Comparison of ENCODE assay signal across 8 cellular contexts in the genomic region with DNA sequence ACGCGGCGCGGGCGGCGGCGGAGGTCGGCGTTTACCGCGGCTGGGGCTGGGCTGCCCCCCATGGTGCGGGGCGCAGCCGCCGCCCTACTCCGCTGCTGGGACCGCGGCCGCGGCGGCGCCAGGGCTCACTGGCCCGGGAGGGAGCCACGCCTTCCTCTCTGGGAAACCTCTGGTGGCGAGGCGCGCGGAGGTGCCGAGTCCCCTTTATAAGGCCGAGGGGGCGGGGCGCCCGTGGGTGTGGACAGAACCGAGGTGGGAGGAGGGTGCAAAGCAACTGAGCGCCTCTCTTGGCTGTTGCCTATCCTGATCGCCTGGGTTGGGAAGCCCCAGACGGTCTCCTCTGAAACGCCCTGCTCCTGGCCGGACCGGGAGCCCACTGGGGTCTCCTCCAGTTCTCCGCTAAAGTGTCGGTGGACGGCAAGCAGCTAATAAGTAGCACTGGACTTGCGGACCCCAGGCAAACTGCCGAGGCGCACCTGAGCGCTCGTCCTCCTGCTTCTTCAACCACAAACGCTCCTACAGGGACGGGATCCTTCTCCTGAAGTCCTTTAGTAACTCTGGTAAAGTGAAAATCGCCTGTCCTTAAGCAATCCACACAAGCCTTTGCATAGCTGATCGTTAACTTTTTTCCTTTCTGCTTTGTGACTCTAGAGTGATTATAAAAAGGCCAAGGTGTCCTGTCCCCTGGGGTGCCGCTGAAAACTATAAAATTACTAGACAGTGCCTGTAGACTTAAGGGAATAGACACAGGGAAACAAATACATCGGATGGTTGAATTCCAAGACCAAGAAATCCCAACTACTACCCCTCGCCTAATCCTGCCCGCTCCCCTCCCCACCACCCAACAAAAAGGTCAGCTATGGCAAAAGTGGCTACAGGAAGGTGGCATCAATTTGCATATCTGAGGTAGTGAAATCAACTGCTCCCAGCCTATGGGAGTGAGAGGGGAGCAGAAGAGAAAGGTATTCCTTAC. TPM values are rescaled to one million over a fixed set of nuclear protein-coding genes. Genes with fewer than 3 reads are reported as not detected.
DNase-seq lines count a peak whose midpoint lies in the region; ATAC-seq, FAIRE-seq and TF ChIP-seq lines count a peak whose summit lies in the region.

TSS of gene PTGER3 (minus strand) at position 182 of the 973 bp plus-strand sequence. CDS start 239 bp downstream, outside the sequence.

- ATAC-seq in HG02852 (IDR thresholded peaks at IDR 0.05; ENCODE audit: unreplicated experiment) = peak; percentile 36
- ATAC-seq in GM18520 (IDR thresholded peaks at IDR 0.05; ENCODE audit: unreplicated experiment) = no peak

- FAIRE-seq in small intestine (lab: Jason Lieb, UNC) = no peak

- H3K9me3 ChIP-seq in SJSA1 (replicated peaks) (no peaks in the 10 kb centered on the region), adrenal gland (replicated peaks in 1 of 3) (no peaks in the 10 kb centered on the region), iPS-15b (ENCODE audit: control insufficient read depth, insufficient read depth, low read length) (no peaks in the 10 kb centered on the region), small intestine (ENCODE audit: control insufficient read depth, low read depth) (no peaks in the 10 kb centered on the region)

- 5 to 28% (median 6%) methylated on average over 11 to 56 of the region's 56 CpGs for WGBS in adrenal gland, 4 donors
- WGBS in small intestine, 3 donors = 5 to 7% (median 5%) methylated on average over 45 to 56 of the region's 56 CpGs

- intact Hi-C loops in adrenal gland (cut with DNase I) = loop anchor here (5.0 to 10.0 kb wide), 2 partner anchors 183 to 361 kb away; no protein-coding TSS in a partner anchor

- H3K4me1 ChIP-seq in SJSA1 (replicated peaks) (peaks cover 19% of the 10 kb centered on the region), adrenal gland (replicated peaks in 1 of 2) (peaks cover 12 to 13% of the 10 kb centered on the region in 2 donors), iPS-15b (ENCODE audit: control insufficient read depth, insufficient read depth, low read length) (no peaks in the 10 kb centered on the region), small intestine (ENCODE audit: control insufficient read depth in 2 of 2, insufficient read depth in 1 of 2, low read depth in 1 of 2, low read length in 1 of 2) (no peaks in the 10 kb centered on the region)

- H3K4me3 ChIP-seq in SJSA1 (peak within 1 kb of the TSS; percentile 53), adrenal gland (peak within 1 kb of the TSS in 2 of 4 donors; percentile 34 to 56), iPS-15b (ENCODE audit: low read depth, low read length) (peak within 1 kb of the TSS; percentile 61), small intestine (ENCODE audit: low read depth in 1 of 2, low read length in 2 of 2) (peak within 1 kb of the TSS; percentile 20 to 37)

- TF ChIP-seq POLR2A in adrenal gland (IDR thresholded peaks at IDR 0.05) = no peak

- H3K9ac ChIP-seq in iPS-15b (ENCODE audit: low read depth, low read length) = peak within 1 kb of the TSS; percentile 4

- TF ChIP-seq CTCF in adrenal gland (IDR thresholded peaks at IDR 0.05) = no peak

- 0 out of 2 replicates have a peak within 1 kb of the TSS, but pooled peaks have one; percentile 15 for H3K27ac ChIP-seq in SJSA1
- H3K27ac ChIP-seq in adrenal gland = no peak within 1 kb of the TSS
- H3K27ac ChIP-seq in small intestine (ENCODE audit: low read depth in 1 of 2, low read length in 1 of 2) = no peak within 1 kb of the TSS

- no peaks in the 10 kb centered on the region for H3K27me3 ChIP-seq in SJSA1 (replicated peaks)
- peaks cover 23% of the 10 kb centered on the region for H3K27me3 ChIP-seq in adrenal gland
- H3K27me3 ChIP-seq in iPS-15b (ENCODE audit: control insufficient read depth, insufficient read depth, low read length) = peaks cover 41% of the 10 kb centered on the region
- H3K27me3 ChIP-seq in small intestine (ENCODE audit: control insufficient read depth in 2 of 2, insufficient read depth in 2 of 2, low read length in 2 of 2) = peaks cover 3 to 8% of the 10 kb centered on the region in 2 donors

- DNase-seq in DMS79 treated with DMSO at 0.1 percent for 48 hours (lab: John Stamatoyannopoulos, UW) = peak; percentile 31
- DNase-seq in SJSA1 (ENCODE audit: low read depth in 1 of 2, low spot score in 2 of 2) = peak; percentile 68 to 86
- peak; percentile 48 to 81 (median 61) for DNase-seq in adrenal gland
- DNase-seq in small intestine = peak; percentile 51
- no peak for DNase-seq in foreskin melanocyte

- H3K36me3 ChIP-seq in SJSA1 (no peaks in the 10 kb centered on the region), adrenal gland (replicated peaks in 1 of 2) (no peaks in the 10 kb centered on the region), iPS-15b (ENCODE audit: control insufficient read depth, insufficient read depth, low read length) (no peaks in the 10 kb centered on the region), small intestine (ENCODE audit: control insufficient read depth in 2 of 2, insufficient read depth in 2 of 2, low read length in 2 of 2) (no peaks in the 10 kb centered on the region)

RNA-seq across cellular contexts. Expression of gene PTGER3, which starts in this region (rescaled TPM):
- total RNA-seq in SJSA1 (2014; rRNA removed; shearing (Covaris generic)) = 13.2 and 14.9 TPM in 2 replicates
- 10 to 100 TPM in 6 of 8 donors, 1 to 10 TPM in 2; 9.3 to 31.4 (median 12.1) TPM for total RNA-seq in adrenal gland
- 1 to 10 TPM; 1.7 to 7.2 (median 4.3) TPM for polyA plus RNA-seq in adrenal gland
- polyA plus RNA-seq in small intestine = 1 to 10 TPM in 1 of 3 donors, not detected in 2; 2.4 TPM
